In the genomic region with DNA sequence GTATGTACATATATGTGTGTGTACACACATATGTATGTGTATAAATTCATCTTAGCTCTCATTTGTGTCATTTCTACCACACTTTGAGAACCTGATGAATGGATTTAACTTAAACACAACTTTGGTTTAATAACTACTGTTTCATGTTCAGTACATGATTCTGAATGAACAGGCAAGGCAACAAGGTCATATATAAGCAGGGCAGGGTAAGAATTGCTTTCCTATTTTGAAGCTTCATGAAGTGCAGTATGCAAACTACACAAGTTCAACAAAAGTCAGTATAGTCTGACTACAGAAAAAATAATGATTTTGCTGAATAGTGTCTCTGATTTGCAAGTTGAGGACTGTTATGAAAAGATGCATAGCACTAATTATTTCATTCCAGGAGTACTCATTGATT, we compare ENCODE assay signal across 23 cellular contexts.
"Had no signal": no experiment of that assay in that cellular context is flagged by ENCODE, and none has a peak within 500 bp of the region (broad histone marks: within the 10 kb centered on the region; RNA-seq: fewer than 3 reads in every experiment).

No MANE protein-coding gene starts in this region.

- H3K4me2 ChIP-seq: SK-N-SH had no signal

- H3K27me3 ChIP-seq: MG63 had no signal

- H3K9me3 ChIP-seq: MG63, SK-N-SH had no signal

- H3K27ac ChIP-seq: RWPE1 had no signal

- DNase-seq: Karpas-422, KG1, MG63, NCI-H1092, NCI-H1105 treated with DMSO at 0.1 percent for 48 hours, NCI-H1417 treated with DMSO at 0.1 percent for 48 hours, NCI-H146, NCI-H1694 treated with DMSO at 0.1 percent for 48 hours, NCI-H1930, NCI-H2081, NCI-H2107, NCI-H2171 treated with DMSO at 0.1 percent for 48 hours, NCI-H345, NCI-H524, NCI-H526 treated with DMSO at 0.1 percent for 48 hours, NCI-H774, PC-3, SHP77, SK-N-SH, SW 1271, T-cell had no signal

- ATAC-seq: Panc1, PC-3, T-cell had no signal

- H3K9ac ChIP-seq: SK-N-SH had no signal

- H3K36me3 ChIP-seq: MG63 had no signal

- H3K4me3 ChIP-seq: MG63 had no signal
